25 cellular contexts compared by ENCODE assay signal in the genomic region with DNA sequence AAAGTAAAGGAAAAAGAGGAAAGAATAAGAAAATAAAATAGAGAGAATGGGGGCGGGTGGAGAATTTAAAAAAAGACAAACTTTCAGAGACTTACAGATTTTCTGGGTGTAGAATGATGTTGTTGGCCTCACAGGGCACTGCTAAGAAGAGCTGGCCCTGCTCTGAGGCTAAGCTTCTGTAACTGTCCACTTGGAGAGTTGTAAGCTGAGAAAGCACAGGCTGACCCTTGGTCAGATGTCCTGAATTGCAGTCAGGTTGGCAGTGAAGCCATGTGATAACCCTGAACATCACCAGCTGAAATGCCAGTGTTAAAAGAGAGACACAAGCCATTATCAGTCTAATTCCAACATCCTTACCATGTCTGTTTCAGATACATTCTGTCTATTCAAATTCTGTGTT.
"Had no signal": no experiment of that assay in that cellular context is flagged by ENCODE, and none has a peak within 500 bp of the region (broad histone marks: within the 10 kb centered on the region; RNA-seq: fewer than 3 reads in every experiment).

No MANE protein-coding gene starts in this region.

- H3K4me2 ChIP-seq: smooth muscle cell had no signal

- H3K27ac Mint-ChIP-seq: endodermal cell, natural killer cell, progenitor cell of endocrine pancreas had no signal

- H3K36me3 Mint-ChIP-seq: natural killer cell had no signal

- H3K27ac ChIP-seq: dorsolateral prefrontal cortex, epithelial cell of prostate, gastrocnemius medialis, left lung, lower lobe of right lung, neutrophil, pancreas, stomach, thyroid gland, vagina had no signal

- H3K27me3 ChIP-seq: gastrocnemius medialis, left lung, neutrophil, pancreas, stomach, thyroid gland, vagina had no signal

- H3K27me3 Mint-ChIP-seq: progenitor cell of endocrine pancreas had no signal

- H3K9me3 Mint-ChIP-seq: endodermal cell had no signal

- H3K9me3 ChIP-seq: gastrocnemius medialis, lower lobe of right lung, neutrophil, pancreas, stomach, thyroid gland, vagina had no signal

- DNase-seq: dorsolateral prefrontal cortex; effector CD4-positive, alpha-beta T cell; endodermal cell; gastrocnemius medialis; head of caudate nucleus; left lung; lower lobe of right lung; natural killer cell; pancreas; stimulated activated CD4-positive, alpha-beta T cell treated with anti-CD3 and anti-CD28 coated beads, Interleukin-12 subunit alpha, Interleukin-12 subunit beta, amount 100 ng/mL, for 4 hours; stimulated activated CD4-positive, alpha-beta T cell treated with anti-CD3 and anti-CD28 coated beads, Interleukin-1b, Interleukin-23, amount 100 ng/mL, for 48 hours; stimulated activated CD4-positive, alpha-beta T cell treated with anti-CD3 and anti-CD28 coated beads, Interleukin-4, amount 100 ng/mL, for 1 hour; stimulated activated CD8-positive, alpha-beta memory T cell treated with anti-CD3 and anti-CD28 coated beads, Interleukin-4, amount 100 ng/mL, for 48 hours; stimulated activated naive CD4-positive, alpha-beta T cell treated with Interleukin-2 at 50 U/mL for 16 hours; stomach; thyroid gland; trophoblast cell had no signal

- H3K36me3 ChIP-seq: gastrocnemius medialis, left lung, lower lobe of right lung, neutrophil, pancreas, stomach, thyroid gland, vagina had no signal

- H3K4me1 Mint-ChIP-seq: endodermal cell, natural killer cell had no signal

- H3K4me3 Mint-ChIP-seq: endodermal cell, natural killer cell, neural crest cell had no signal

- H3K4me3 ChIP-seq: dorsolateral prefrontal cortex, gastrocnemius medialis, left lung, lower lobe of right lung, pancreas, smooth muscle cell, stomach, thyroid gland, vagina had no signal

- ATAC-seq: esophagus mucosa, gastrocnemius medialis, left lung, lower lobe of right lung, natural killer cell, pancreas, sciatic nerve had no signal

- H3K4me1 ChIP-seq: gastrocnemius medialis, left lung, lower lobe of right lung, pancreas, stomach, thyroid gland, vagina had no signal
